Comparison of ENCODE assay signal across 1 cellular context in the genomic region with DNA sequence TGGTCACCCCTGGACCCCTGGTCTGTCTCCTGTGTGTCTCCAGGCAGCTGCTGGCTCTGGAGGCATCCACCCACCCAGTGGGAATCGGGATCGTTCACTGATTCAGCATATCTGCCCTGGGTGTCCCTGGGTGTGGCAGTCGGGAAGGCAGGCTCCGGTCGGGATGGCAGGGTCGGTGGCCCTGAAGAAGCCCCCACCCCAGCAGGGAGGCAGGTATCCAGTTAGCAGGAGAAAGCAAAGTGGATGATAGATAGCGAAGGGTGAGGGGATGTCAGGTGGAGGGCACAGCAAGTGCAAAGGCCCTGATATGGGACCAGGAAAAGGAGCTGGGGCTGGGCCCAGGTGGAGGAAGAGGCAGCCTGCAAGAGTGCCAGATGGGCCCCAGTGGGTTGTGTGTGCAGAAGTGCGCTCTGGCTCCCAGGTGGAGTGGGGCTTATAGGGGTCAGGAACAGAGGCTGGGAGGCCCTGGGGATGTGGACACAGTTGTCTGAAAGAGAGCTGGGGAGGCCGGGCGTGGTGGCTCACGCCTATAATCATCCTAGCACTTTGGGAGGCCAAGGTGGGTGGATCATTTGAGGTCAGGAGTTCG.
TF ChIP-seq lines count a peak whose summit lies in the region.

No MANE protein-coding gene starts in this region.

TF ChIP-seq in A549, 52 proteins besides CTCF, POLR2A, EP300 and RAD21:
- no peak for TF ChIP-seq NFE2L2 (conservative IDR thresholded peaks at IDR 0.05; ENCODE audit: low read length)
- no peak for TF ChIP-seq TFCP2L1 (CRISPR knock-in tag; IDR thresholded peaks at IDR 0.05)
- no peak for TF ChIP-seq JUNB (IDR thresholded peaks at IDR 0.05)
- no peak for TF ChIP-seq BHLHE40 (IDR thresholded peaks at IDR 0.05; ENCODE audit: low read depth, low read length)
- TF ChIP-seq, protein P1, sequence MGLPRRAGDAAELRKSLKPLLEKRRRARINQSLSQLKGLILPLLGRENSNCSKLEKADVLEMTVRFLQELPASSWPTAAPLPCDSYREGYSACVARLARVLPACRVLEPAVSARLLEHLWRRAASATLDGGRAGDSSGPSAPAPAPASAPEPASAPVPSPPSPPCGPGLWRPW (IDR thresholded peaks at IDR 0.05) = no peak
- TF ChIP-seq, protein P2, sequence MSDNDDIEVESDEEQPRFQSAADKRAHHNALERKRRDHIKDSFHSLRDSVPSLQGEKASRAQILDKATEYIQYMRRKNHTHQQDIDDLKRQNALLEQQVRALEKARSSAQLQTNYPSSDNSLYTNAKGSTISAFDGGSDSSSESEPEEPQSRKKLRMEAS (IDR thresholded peaks at IDR 0.05) = no peak
- TF ChIP-seq MAFK (IDR thresholded peaks at IDR 0.05; ENCODE audit: partially characterized antibody) = no peak
- TF ChIP-seq, protein P3, sequence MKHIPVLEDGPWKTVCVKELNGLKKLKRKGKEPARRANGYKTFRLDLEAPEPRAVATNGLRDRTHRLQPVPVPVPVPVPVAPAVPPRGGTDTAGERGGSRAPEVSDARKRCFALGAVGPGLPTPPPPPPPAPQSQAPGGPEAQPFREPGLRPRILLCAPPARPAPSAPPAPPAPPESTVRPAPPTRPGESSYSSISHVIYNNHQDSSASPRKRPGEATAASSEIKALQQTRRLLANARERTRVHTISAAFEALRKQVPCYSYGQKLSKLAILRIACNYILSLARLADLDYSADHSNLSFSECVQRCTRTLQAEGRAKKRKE (CRISPR knock-in tag; IDR thresholded peaks at IDR 0.05; ENCODE audit: low read depth) = no peak
- no peak for TF ChIP-seq CBX2 (IDR thresholded peaks at IDR 0.05; ENCODE audit: borderline replicate concordance, low read depth)
- TF ChIP-seq HDAC2 (IDR thresholded peaks at IDR 0.05) = no peak
- no peak for TF ChIP-seq RCOR1 (IDR thresholded peaks at IDR 0.05; ENCODE audit: low read depth, low read length)
- no peak for TF ChIP-seq RFX5 (IDR thresholded peaks at IDR 0.05)
- no peak for TF ChIP-seq HEYL (CRISPR knock-in tag; IDR thresholded peaks at IDR 0.05)
TF ChIP-seq in A549: peak in this region for 0.
